20 cellular contexts compared by ENCODE assay signal in genomic region chr2:186911551-186912085, GRCh38.
DNase-seq lines count a peak whose midpoint lies in the region; ATAC-seq, FAIRE-seq and TF ChIP-seq lines count a peak whose summit lies in the region.
"Had no signal": no experiment of that assay in that cellular context is flagged by ENCODE, and none has a peak within 500 bp of the region (broad histone marks: within the 10 kb centered on the region; RNA-seq: fewer than 3 reads in every experiment).

No MANE protein-coding gene starts in this region.

- no peaks in the 10 kb centered on the region for H4K20me1 ChIP-seq in Loucy (ENCODE audit: insufficient read depth, low read length, poor library complexity, severe bottlenecking)
- no peaks in the 10 kb centered on the region for H4K20me1 ChIP-seq in GM12878 (ENCODE audit: control insufficient read depth, insufficient read depth)
- H4K20me1 ChIP-seq: BLaER1 had no signal

- RAD21 ChIA-PET in GM12878 (lab: Charles Lee; ENCODE audit: unreplicated experiment): interaction anchor here (1.7 to 3.6 kb wide), 3 partner anchors 8 to 48 kb away, joined by 4 to 17 read pairs (median 12); no protein-coding TSS in a partner anchor

- no peak for TF ChIP-seq RAD21 in GM12878 (IDR thresholded peaks at IDR 0.05; ENCODE audit: insufficient read depth, low read depth, low read length)

- POLR2A ChIA-PET in GM12878 (lab: Charles Lee): interaction anchor here (1.7 kb wide), 1 partner anchor 44 kb away, joined by 3 read pairs; no protein-coding TSS in a partner anchor

- H3K9me2 ChIP-seq in Loucy (replicated peaks; ENCODE audit: low read depth, low read length): no peaks in the 10 kb centered on the region

- H3K9me3 ChIP-seq in Loucy (ENCODE audit: insufficient read depth, low read depth, low read length) (no peaks in the 10 kb centered on the region), GM12878 (replicated peaks; ENCODE audit: control insufficient read depth, insufficient read depth, low read length) (no peaks in the 10 kb centered on the region)
- H3K9me3 ChIP-seq: BLaER1, Caco-2, HAP-1 had no signal

- no TSS peak for BruUV-seq in GM12878 (replicated peaks; lab: Mats Ljungman, UMichigan)

- H3K4me3 ChIP-seq in Loucy (ENCODE audit: low read length, poor library complexity, severe bottlenecking) (no peak overlapping the region), GM12878 (no peak overlapping the region)
- H3K4me3 ChIP-seq: BLaER1, HAP-1 had no signal

- SMC1A ChIA-PET in GM12878 (lab: Charles Lee; ENCODE audit: uncharacterized antibody, unreplicated experiment): interaction anchor here (1.0 to 2.2 kb wide), 4 partner anchors 17 to 218 kb away, joined by 3 to 7 read pairs (median 4); no protein-coding TSS in a partner anchor

- intact Hi-C loops in GM12878 (cut with micrococcal nuclease; ENCODE audit: unreplicated experiment): no loop called here
- intact Hi-C loops in posterior vena cava (cut with DNase I): no loop called here

- DNase-seq in GM12878 (ENCODE audit: low read depth, low spot score) (no peak), posterior vena cava (ENCODE audit: low spot score) (peak; percentile 50), NOMO-1 treated with dmso at 0.1 percent for 144 hours (lab: John Stamatoyannopoulos, UW; ENCODE audit: unreplicated experiment) (no peak)
- DNase-seq: Caco-2; CD4-positive, CD25-positive, alpha-beta regulatory T cell; CD8-positive, alpha-beta T cell; DMS153; DND-41; GOT3; HFFc6 had no signal

- peaks cover 15% of the 10 kb centered on the region for H3K4me1 ChIP-seq in Loucy (ENCODE audit: insufficient read depth, low read length, poor library complexity, severe bottlenecking)
- H3K4me1 ChIP-seq in GM12878 (ENCODE audit: control insufficient read depth, insufficient read depth, low read length): peaks cover 3% of the 10 kb centered on the region; the same call in 1 of the 2 replicates
- H3K4me1 ChIP-seq: BLaER1, Caco-2, HAP-1 had no signal

- no peaks in the 10 kb centered on the region for H3K36me3 ChIP-seq in Loucy (ENCODE audit: insufficient read depth, low read length)
- H3K36me3 ChIP-seq in GM12878 (ENCODE audit: control insufficient read depth in 2 of 2, insufficient read depth in 2 of 2, low read length in 1 of 2): no peaks in the 10 kb centered on the region
- H3K36me3 ChIP-seq: BLaER1, HAP-1 had no signal

- WGBS in GM12878 (ENCODE audit: insufficient coverage, insufficient replicate concordance, low lambda C conversion rate, missing lambda C conversion rate): 37% methylated on average over 8 of the region's 8 CpGs

- no peak for FAIRE-seq in GM12878 (lab: Jason Lieb, UNC)
- FAIRE-seq: A204.1, G401.6, H54 had no signal

- H3K27ac ChIP-seq in GM12878 (ENCODE audit: control insufficient read depth, insufficient read depth): no peak overlapping the region
- H3K27ac ChIP-seq: 22Rv1, BLaER1, C4-2B had no signal

- CTCF ChIA-PET in GM12878 (lab: Yijun Ruan, JAX): interaction anchor here (0.9 to 2.4 kb wide), 3 partner anchors 8 to 588 kb away, joined by 3 to 12 read pairs (median 11); no protein-coding TSS in a partner anchor

- TF ChIP-seq CTCF in Loucy (conservative IDR thresholded peaks at IDR 0.05; ENCODE audit: low read length) (no peak), GM12878 (IDR thresholded peaks at IDR 0.05 in 2 of 3, conservative IDR thresholded peaks at IDR 0.05 in 1 of 3; ENCODE audit: control insufficient read depth in 2 of 3, extremely low read depth in 1 of 3, insufficient read depth in 1 of 3, low read depth in 3 of 3, low read length in 3 of 3) (no peak)

- in situ Hi-C loops in GM12878 (cut with MboI): no loop called here

- H3K9ac ChIP-seq in Loucy (ENCODE audit: low read depth, low read length, poor library complexity, severe bottlenecking) (no peak overlapping the region), GM12878 (ENCODE audit: control insufficient read depth, insufficient read depth, low read length) (no peak overlapping the region)
- H3K9ac ChIP-seq: BLaER1 had no signal

- TF ChIP-seq EP300 in GM12878 (IDR thresholded peaks at IDR 0.05; ENCODE audit: borderline replicate concordance in 1 of 2, control insufficient read depth in 1 of 2, low read depth in 2 of 2, low read length in 2 of 2): no peak

- TF ChIP-seq POLR2A in GM12878 (IDR thresholded peaks at IDR 0.05; ENCODE audit: low read depth, low read length): no peak

- H3K4me2 ChIP-seq in Loucy (ENCODE audit: low read depth, low read length, poor library complexity, severe bottlenecking) (peak overlapping the region; percentile 30), GM12878 (ENCODE audit: control insufficient read depth, insufficient read depth) (no peak overlapping the region)
- H3K4me2 ChIP-seq: BLaER1 had no signal

- H3K27me3 ChIP-seq in Loucy (ENCODE audit: insufficient read depth, low read length, poor library complexity, severe bottlenecking): no peaks in the 10 kb centered on the region
- no peaks in the 10 kb centered on the region; a peak in 1 of 4 replicates for H3K27me3 ChIP-seq in GM12878 (replicated peaks in 1 of 2; ENCODE audit: control insufficient read depth in 2 of 2, insufficient read depth in 2 of 2, low read length in 1 of 2)
- H3K27me3 ChIP-seq: BLaER1 had no signal

- ATAC-seq in GM12878: no peak
- ATAC-seq in GM18907 (IDR thresholded peaks at IDR 0.05; ENCODE audit: unreplicated experiment): no peak
- no peak for ATAC-seq in GM21786 (IDR thresholded peaks at IDR 0.05; ENCODE audit: unreplicated experiment)
- ATAC-seq: CD8-positive, alpha-beta T cell had no signal

- H2AFZ ChIP-seq in Loucy (ENCODE audit: low read length) (peak overlapping the region; percentile 67), GM12878 (ENCODE audit: control insufficient read depth, low read depth, low read length) (no peak overlapping the region)

- H3F3A ChIP-seq in Loucy (ENCODE audit: low read depth): no peaks in the 10 kb centered on the region

- H3K79me2 ChIP-seq in Loucy (ENCODE audit: insufficient read depth, low read length): no peaks in the 10 kb centered on the region
- H3K79me2 ChIP-seq in GM12878 (ENCODE audit: control insufficient read depth, insufficient read depth, low read length): no peaks in the 10 kb centered on the region

TF ChIP-seq in GM12878, 131 proteins besides CTCF, POLR2A, EP300 and RAD21:
- TF ChIP-seq SPI1 (IDR thresholded peaks at IDR 0.05; ENCODE audit: borderline replicate concordance, insufficient read depth, low read depth, low read length) (0 out of 2 replicates have a peak, but pooled peaks have one; percentile 5), PAX5 (IDR thresholded peaks at IDR 0.05; ENCODE audit: borderline replicate concordance, low read depth, low read length) (no peak)
